Comparison of ENCODE assay signal across 10 cellular contexts in the genomic region with DNA sequence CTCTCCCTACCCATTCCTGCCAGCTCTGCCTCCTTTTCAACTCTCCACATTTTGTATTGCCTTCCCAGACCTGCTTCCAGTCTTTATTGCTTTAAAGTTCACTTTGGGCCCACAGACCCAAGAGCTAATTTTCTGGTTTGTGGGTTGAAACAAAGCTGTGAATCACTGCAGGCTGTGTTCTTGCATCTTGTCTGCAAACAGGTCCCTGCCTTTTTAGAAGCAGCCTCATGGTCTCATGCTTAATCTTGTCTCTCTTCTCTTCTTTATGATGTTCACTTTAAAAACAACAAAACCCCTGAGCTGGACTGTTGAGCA. TPM values are rescaled to one million over a fixed set of nuclear protein-coding genes. Genes with fewer than 3 reads are reported as not detected.
A peak's percentile ranks its signal among the peaks of the same experiment; 100 is the strongest.
DNase-seq lines count a peak whose midpoint lies in the region; ATAC-seq and TF ChIP-seq lines count a peak whose summit lies in the region.
"Had no signal": no experiment of that assay in that cellular context is flagged by ENCODE, and none has a peak within 500 bp of the region (broad histone marks: within the 10 kb centered on the region; RNA-seq: fewer than 3 reads in every experiment).

No MANE protein-coding gene starts in this region.

- no peak for TF ChIP-seq CTCF in MCF 10A (IDR thresholded peaks at IDR 0.05; ENCODE audit: unreplicated experiment)
- TF ChIP-seq CTCF in natural killer cell (IDR thresholded peaks at IDR 0.05): no peak
- no peak for TF ChIP-seq CTCF in uterus (IDR thresholded peaks at IDR 0.05)
- no peak for TF ChIP-seq CTCF in adrenal gland (IDR thresholded peaks at IDR 0.05)

- H3K9me3 Mint-ChIP-seq in MCF 10A (ENCODE audit: unreplicated experiment) (no peaks in the 10 kb centered on the region), natural killer cell (no peaks in the 10 kb centered on the region)

- H3K4me3 Mint-ChIP-seq in MCF 10A (ENCODE audit: unreplicated experiment) (peak overlapping the region; percentile 71), natural killer cell (peak overlapping the region; percentile 89)

- H3K27me3 ChIP-seq in right cardiac atrium (ENCODE audit: control insufficient read depth, insufficient read depth): no peaks in the 10 kb centered on the region
- H3K27me3 ChIP-seq in uterus: no peaks in the 10 kb centered on the region
- H3K27me3 ChIP-seq in adrenal gland: no peaks in the 10 kb centered on the region

- H3K4me1 Mint-ChIP-seq in MCF 10A (ENCODE audit: insufficient read depth, unreplicated experiment) (peaks cover 37% of the 10 kb centered on the region), natural killer cell (peaks cover 62 to 71% of the 10 kb centered on the region in 2 donors)

- H3K27me3 Mint-ChIP-seq in MCF 10A (ENCODE audit: insufficient read depth, unreplicated experiment) (no peaks in the 10 kb centered on the region), natural killer cell (ENCODE audit: low read depth in 2 of 2) (no peaks in the 10 kb centered on the region)

- H3K9me3 ChIP-seq in right cardiac atrium (ENCODE audit: control insufficient read depth, low read length): no peaks in the 10 kb centered on the region
- no peaks in the 10 kb centered on the region for H3K9me3 ChIP-seq in uterus
- H3K9me3 ChIP-seq in adrenal gland (replicated peaks in 1 of 3): no peaks in the 10 kb centered on the region

- H3K36me3 ChIP-seq in uterus (no peaks in the 10 kb centered on the region), adrenal gland (replicated peaks in 1 of 2) (peaks cover 0 to 22% of the 10 kb centered on the region in 2 donors)

- peak overlapping the region; percentile 87 for H3K4me3 ChIP-seq in right cardiac atrium (ENCODE audit: low read length)
- peak overlapping the region in 1 of 2 donors; percentile 77 for H3K4me3 ChIP-seq in uterus
- peak overlapping the region in 1 of 4 donors; percentile 25 for H3K4me3 ChIP-seq in adrenal gland

- TF ChIP-seq POLR2A in uterus (IDR thresholded peaks at IDR 0.05) (no peak), adrenal gland (IDR thresholded peaks at IDR 0.05) (no peak)

- CTCF ChIA-PET in MCF 10A (lab: Yijun Ruan, JAX): interaction anchor here (1.0 to 10.1 kb wide), 8 partner anchors 9 to 179 kb away, joined by 3 to 195 read pairs (median 6); no protein-coding TSS in a partner anchor

- H3K36me3 Mint-ChIP-seq in MCF 10A (ENCODE audit: insufficient read depth, unreplicated experiment): peaks cover 55% of the 10 kb centered on the region
- H3K36me3 Mint-ChIP-seq in natural killer cell: peaks cover 10% of the 10 kb centered on the region

- no peak for ATAC-seq in right cardiac atrium
- no peak for ATAC-seq in left cardiac atrium
- ATAC-seq in natural killer cell: no peak
- no peak for ATAC-seq in HG02678 (IDR thresholded peaks at IDR 0.05; ENCODE audit: unreplicated experiment)

- H3K4me1 ChIP-seq in right cardiac atrium (ENCODE audit: control insufficient read depth, insufficient read depth, low read length): peaks cover 6% of the 10 kb centered on the region
- peaks cover 13 to 19% of the 10 kb centered on the region in 2 donors for H3K4me1 ChIP-seq in uterus
- H3K4me1 ChIP-seq in adrenal gland (replicated peaks in 1 of 2): peaks cover 14 to 44% of the 10 kb centered on the region in 2 donors

- no TSS peak for BruUV-seq in MCF 10A (replicated peaks; lab: Mats Ljungman, UMichigan)

- intact Hi-C loops in right cardiac atrium (cut with DNase I): loop anchor here in 2 of 4 donors (5.0 kb wide), 1 partner anchor 37 kb away; no protein-coding TSS in a partner anchor
- intact Hi-C loops in left cardiac atrium (cut with DNase I): loop anchor here in 1 of 2 donors (5.0 kb wide), 1 partner anchor 37 kb away; no protein-coding TSS in a partner anchor
- intact Hi-C loops in MCF 10A (cut with micrococcal nuclease): no loop called here
- intact Hi-C loops in natural killer cell (cut with micrococcal nuclease): no loop called here
- intact Hi-C loops in uterus (cut with DNase I; ENCODE audit: low total_unique reads): loop anchor here (5.0 kb wide), 1 partner anchor 37 kb away; no protein-coding TSS in a partner anchor
- intact Hi-C loops in adrenal gland (cut with DNase I): no loop called here

- DNase-seq in right cardiac atrium: no peak
- DNase-seq in left cardiac atrium: no peak
- no peak for DNase-seq in MCF 10A (ENCODE audit: unreplicated experiment)
- no peak for DNase-seq in natural killer cell
- DNase-seq in uterus: no peak
- no peak for DNase-seq in NCI-H510A treated with DMSO at 0.1 percent for 48 hours (lab: John Stamatoyannopoulos, UW)
- no peak for DNase-seq in adrenal gland
- DNase-seq: MV-4-11; stimulated activated CD4-positive, alpha-beta T cell treated with anti-CD3 and anti-CD28 coated beads, Interleukin-12 subunit alpha, Interleukin-12 subunit beta, amount 100 ng/mL, for 4 hours had no signal

- H3K27ac Mint-ChIP-seq in MCF 10A (ENCODE audit: low read depth, unreplicated experiment) (no peak overlapping the region), natural killer cell (peak overlapping the region; percentile 98 to 99)

- POLR2A ChIA-PET in MCF 10A (lab: Yijun Ruan, JAX): interaction anchor here (0.6 to 10.5 kb wide), 8 partner anchors 15 to 549 kb away, joined by 3 to 238 read pairs (median 4); no protein-coding TSS in a partner anchor

- H3K27ac ChIP-seq in right cardiac atrium (ENCODE audit: low read length) (no peak overlapping the region), uterus (peak overlapping the region; percentile 96 to 100), adrenal gland (no peak overlapping the region)

RNA-seq across cellular contexts. Expression of a gene that starts 3.8 kb away (rescaled TPM):
- total RNA-seq in right cardiac atrium (100 to 1,000 TPM in 2 of 4 donors, 10 to 100 TPM in 2; 68.1 to 361 (median 105) TPM), left cardiac atrium (100 to 1,000 TPM; 187 to 259 TPM), MCF 10A (2022) (39.8 and 44.4 TPM in 2 replicates), natural killer cell (1,000 to 10,000 TPM in 1 of 3 donors, 100 to 1,000 TPM in 2; 499 to 1,024 (median 851) TPM), uterus (10 to 100 TPM; 14.6 to 95.9 (median 56.5) TPM), adrenal gland (100 to 1,000 TPM in 2 of 8 donors, 10 to 100 TPM in 6; 11.4 to 175 (median 52.5) TPM)
- polyA plus RNA-seq in right cardiac atrium (333 TPM), adrenal gland (10 to 100 TPM; 16.6 to 58.8 (median 24.0) TPM)

RNA-seq across cellular contexts. Expression of a gene that starts 41.9 kb away (rescaled TPM):
- 10 to 100 TPM; 54.8 to 91.6 (median 63.5) TPM for total RNA-seq in right cardiac atrium
- polyA plus RNA-seq in right cardiac atrium: 35.9 TPM
- total RNA-seq in left cardiac atrium: 10 to 100 TPM; 33.3 to 51.6 TPM
- not detected in 2 replicates for total RNA-seq in MCF 10A (2022)
- not detected for total RNA-seq in natural killer cell
- total RNA-seq in uterus: 100 to 1,000 TPM in 1 of 4 donors, 10 to 100 TPM in 3; 41.8 to 119 (median 82.7) TPM
- 100 to 1,000 TPM in 1 of 8 donors, 10 to 100 TPM in 7; 12.1 to 231 (median 22.6) TPM for total RNA-seq in adrenal gland
- 10 to 100 TPM; 12.1 to 19.2 (median 17.2) TPM for polyA plus RNA-seq in adrenal gland

Comparison
In these comparisons a context has a peak if more than half of its experiments do, and no peak if none do; other contexts are left out.
1. H3K27ac ChIP-seq: peak in uterus (2 of 2); none in right cardiac atrium (single experiment) and adrenal gland (0 of 5).
2. RNA of a gene that starts 41.9 kb away (total RNA-seq): 41.8 to 119 TPM in uterus, 54.8 to 91.6 TPM in right cardiac atrium, 33.3 to 51.6 TPM in left cardiac atrium and 12.1 to 231 TPM in adrenal gland; not detected in natural killer cell and not detected in MCF 10A; every median in the first group is over 10 times any median in the second.